Comparison of ENCODE assay signal across 1 cellular context in the genomic region with DNA sequence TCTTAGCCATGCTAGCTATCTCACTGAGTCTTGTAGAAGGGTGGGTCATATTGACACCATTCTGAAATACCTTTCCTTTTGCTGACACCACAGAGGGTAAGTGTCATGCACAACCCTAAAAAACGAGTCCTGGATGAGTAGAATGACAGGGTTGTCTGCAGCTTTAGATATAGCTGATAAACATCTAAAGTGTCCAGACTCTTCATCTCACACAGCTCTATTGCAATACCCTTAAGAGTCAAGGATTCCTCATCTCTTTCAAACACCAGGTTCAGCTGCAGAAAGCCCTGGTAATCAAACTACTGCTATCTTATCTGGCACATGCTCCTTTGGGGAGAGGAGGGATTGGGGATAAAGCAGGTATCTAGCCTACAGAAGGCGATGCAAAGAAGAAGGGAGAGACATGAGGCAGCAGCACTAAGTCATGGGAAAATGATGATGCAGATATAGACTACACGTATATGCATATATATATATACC.
A peak's percentile ranks its signal among the peaks of the same experiment; 100 is the strongest.
TF ChIP-seq lines count a peak whose summit lies in the region.

No MANE protein-coding gene starts in this region.

TF ChIP-seq in K562, 482 proteins besides CTCF, POLR2A, EP300 and RAD21 (continued from another document and continues in another):
- TF ChIP-seq, protein P1, sequence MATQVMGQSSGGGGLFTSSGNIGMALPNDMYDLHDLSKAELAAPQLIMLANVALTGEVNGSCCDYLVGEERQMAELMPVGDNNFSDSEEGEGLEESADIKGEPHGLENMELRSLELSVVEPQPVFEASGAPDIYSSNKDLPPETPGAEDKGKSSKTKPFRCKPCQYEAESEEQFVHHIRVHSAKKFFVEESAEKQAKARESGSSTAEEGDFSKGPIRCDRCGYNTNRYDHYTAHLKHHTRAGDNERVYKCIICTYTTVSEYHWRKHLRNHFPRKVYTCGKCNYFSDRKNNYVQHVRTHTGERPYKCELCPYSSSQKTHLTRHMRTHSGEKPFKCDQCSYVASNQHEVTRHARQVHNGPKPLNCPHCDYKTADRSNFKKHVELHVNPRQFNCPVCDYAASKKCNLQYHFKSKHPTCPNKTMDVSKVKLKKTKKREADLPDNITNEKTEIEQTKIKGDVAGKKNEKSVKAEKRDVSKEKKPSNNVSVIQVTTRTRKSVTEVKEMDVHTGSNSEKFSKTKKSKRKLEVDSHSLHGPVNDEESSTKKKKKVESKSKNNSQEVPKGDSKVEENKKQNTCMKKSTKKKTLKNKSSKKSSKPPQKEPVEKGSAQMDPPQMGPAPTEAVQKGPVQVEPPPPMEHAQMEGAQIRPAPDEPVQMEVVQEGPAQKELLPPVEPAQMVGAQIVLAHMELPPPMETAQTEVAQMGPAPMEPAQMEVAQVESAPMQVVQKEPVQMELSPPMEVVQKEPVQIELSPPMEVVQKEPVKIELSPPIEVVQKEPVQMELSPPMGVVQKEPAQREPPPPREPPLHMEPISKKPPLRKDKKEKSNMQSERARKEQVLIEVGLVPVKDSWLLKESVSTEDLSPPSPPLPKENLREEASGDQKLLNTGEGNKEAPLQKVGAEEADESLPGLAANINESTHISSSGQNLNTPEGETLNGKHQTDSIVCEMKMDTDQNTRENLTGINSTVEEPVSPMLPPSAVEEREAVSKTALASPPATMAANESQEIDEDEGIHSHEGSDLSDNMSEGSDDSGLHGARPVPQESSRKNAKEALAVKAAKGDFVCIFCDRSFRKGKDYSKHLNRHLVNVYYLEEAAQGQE (CRISPR knock-in tag; IDR thresholded peaks at IDR 0.05; ENCODE audit: low read depth): no peak
- TF ChIP-seq, protein P2, sequence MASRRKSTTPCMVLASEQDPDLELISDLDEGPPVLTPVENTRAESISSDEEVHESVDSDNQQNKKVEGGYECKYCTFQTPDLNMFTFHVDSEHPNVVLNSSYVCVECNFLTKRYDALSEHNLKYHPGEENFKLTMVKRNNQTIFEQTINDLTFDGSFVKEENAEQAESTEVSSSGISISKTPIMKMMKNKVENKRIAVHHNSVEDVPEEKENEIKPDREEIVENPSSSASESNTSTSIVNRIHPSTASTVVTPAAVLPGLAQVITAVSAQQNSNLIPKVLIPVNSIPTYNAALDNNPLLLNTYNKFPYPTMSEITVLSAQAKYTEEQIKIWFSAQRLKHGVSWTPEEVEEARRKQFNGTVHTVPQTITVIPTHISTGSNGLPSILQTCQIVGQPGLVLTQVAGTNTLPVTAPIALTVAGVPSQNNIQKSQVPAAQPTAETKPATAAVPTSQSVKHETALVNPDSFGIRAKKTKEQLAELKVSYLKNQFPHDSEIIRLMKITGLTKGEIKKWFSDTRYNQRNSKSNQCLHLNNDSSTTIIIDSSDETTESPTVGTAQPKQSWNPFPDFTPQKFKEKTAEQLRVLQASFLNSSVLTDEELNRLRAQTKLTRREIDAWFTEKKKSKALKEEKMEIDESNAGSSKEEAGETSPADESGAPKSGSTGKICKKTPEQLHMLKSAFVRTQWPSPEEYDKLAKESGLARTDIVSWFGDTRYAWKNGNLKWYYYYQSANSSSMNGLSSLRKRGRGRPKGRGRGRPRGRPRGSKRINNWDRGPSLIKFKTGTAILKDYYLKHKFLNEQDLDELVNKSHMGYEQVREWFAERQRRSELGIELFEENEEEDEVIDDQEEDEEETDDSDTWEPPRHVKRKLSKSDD (conservative IDR thresholded peaks at IDR 0.05; ENCODE audit: low read length): no peak
- TF ChIP-seq, protein P3, sequence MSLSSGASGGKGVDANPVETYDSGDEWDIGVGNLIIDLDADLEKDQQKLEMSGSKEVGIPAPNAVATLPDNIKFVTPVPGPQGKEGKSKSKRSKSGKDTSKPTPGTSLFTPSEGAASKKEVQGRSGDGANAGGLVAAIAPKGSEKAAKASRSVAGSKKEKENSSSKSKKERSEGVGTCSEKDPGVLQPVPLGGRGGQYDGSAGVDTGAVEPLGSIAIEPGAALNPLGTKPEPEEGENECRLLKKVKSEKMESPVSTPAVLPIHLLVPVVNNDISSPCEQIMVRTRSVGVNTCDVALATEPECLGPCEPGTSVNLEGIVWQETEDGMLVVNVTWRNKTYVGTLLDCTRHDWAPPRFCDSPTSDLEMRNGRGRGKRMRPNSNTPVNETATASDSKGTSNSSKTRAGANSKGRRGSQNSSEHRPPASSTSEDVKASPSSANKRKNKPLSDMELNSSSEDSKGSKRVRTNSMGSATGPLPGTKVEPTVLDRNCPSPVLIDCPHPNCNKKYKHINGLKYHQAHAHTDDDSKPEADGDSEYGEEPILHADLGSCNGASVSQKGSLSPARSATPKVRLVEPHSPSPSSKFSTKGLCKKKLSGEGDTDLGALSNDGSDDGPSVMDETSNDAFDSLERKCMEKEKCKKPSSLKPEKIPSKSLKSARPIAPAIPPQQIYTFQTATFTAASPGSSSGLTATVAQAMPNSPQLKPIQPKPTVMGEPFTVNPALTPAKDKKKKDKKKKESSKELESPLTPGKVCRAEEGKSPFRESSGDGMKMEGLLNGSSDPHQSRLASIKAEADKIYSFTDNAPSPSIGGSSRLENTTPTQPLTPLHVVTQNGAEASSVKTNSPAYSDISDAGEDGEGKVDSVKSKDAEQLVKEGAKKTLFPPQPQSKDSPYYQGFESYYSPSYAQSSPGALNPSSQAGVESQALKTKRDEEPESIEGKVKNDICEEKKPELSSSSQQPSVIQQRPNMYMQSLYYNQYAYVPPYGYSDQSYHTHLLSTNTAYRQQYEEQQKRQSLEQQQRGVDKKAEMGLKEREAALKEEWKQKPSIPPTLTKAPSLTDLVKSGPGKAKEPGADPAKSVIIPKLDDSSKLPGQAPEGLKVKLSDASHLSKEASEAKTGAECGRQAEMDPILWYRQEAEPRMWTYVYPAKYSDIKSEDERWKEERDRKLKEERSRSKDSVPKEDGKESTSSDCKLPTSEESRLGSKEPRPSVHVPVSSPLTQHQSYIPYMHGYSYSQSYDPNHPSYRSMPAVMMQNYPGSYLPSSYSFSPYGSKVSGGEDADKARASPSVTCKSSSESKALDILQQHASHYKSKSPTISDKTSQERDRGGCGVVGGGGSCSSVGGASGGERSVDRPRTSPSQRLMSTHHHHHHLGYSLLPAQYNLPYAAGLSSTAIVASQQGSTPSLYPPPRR (CRISPR knock-in tag; IDR thresholded peaks at IDR 0.05; ENCODE audit: borderline replicate concordance): no peak
- TF ChIP-seq SOX6 (IDR thresholded peaks at IDR 0.05) (peak; percentile 97), KHSRP (IDR thresholded peaks at IDR 0.05) (peak; percentile 86), OTX1 (CRISPR knock-in tag; IDR thresholded peaks at IDR 0.05) (peak; percentile 81), SMARCC2 (IDR thresholded peaks at IDR 0.05; ENCODE audit: low read depth) (peak; percentile 96), MAFG (tag; conservative IDR thresholded peaks at IDR 0.05) (peak; percentile 80), ZNF140 (CRISPR knock-in tag; IDR thresholded peaks at IDR 0.05) (no peak)
- TF ChIP-seq, protein P4, sequence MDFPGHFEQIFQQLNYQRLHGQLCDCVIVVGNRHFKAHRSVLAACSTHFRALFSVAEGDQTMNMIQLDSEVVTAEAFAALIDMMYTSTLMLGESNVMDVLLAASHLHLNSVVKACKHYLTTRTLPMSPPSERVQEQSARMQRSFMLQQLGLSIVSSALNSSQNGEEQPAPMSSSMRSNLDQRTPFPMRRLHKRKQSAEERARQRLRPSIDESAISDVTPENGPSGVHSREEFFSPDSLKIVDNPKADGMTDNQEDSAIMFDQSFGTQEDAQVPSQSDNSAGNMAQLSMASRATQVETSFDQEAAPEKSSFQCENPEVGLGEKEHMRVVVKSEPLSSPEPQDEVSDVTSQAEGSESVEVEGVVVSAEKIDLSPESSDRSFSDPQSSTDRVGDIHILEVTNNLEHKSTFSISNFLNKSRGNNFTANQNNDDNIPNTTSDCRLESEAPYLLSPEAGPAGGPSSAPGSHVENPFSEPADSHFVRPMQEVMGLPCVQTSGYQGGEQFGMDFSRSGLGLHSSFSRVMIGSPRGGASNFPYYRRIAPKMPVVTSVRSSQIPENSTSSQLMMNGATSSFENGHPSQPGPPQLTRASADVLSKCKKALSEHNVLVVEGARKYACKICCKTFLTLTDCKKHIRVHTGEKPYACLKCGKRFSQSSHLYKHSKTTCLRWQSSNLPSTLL (IDR thresholded peaks at IDR 0.05): no peak
- TF ChIP-seq, protein P5, sequence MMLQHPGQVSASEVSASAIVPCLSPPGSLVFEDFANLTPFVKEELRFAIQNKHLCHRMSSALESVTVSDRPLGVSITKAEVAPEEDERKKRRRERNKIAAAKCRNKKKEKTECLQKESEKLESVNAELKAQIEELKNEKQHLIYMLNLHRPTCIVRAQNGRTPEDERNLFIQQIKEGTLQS (IDR thresholded peaks at IDR 0.05): peak; percentile 69; the same call in 1 of the 2 replicates
- TF ChIP-seq, protein P5 (CRISPR knock-in tag; conservative IDR thresholded peaks at IDR 0.05): no peak
- TF ChIP-seq, protein P6, sequence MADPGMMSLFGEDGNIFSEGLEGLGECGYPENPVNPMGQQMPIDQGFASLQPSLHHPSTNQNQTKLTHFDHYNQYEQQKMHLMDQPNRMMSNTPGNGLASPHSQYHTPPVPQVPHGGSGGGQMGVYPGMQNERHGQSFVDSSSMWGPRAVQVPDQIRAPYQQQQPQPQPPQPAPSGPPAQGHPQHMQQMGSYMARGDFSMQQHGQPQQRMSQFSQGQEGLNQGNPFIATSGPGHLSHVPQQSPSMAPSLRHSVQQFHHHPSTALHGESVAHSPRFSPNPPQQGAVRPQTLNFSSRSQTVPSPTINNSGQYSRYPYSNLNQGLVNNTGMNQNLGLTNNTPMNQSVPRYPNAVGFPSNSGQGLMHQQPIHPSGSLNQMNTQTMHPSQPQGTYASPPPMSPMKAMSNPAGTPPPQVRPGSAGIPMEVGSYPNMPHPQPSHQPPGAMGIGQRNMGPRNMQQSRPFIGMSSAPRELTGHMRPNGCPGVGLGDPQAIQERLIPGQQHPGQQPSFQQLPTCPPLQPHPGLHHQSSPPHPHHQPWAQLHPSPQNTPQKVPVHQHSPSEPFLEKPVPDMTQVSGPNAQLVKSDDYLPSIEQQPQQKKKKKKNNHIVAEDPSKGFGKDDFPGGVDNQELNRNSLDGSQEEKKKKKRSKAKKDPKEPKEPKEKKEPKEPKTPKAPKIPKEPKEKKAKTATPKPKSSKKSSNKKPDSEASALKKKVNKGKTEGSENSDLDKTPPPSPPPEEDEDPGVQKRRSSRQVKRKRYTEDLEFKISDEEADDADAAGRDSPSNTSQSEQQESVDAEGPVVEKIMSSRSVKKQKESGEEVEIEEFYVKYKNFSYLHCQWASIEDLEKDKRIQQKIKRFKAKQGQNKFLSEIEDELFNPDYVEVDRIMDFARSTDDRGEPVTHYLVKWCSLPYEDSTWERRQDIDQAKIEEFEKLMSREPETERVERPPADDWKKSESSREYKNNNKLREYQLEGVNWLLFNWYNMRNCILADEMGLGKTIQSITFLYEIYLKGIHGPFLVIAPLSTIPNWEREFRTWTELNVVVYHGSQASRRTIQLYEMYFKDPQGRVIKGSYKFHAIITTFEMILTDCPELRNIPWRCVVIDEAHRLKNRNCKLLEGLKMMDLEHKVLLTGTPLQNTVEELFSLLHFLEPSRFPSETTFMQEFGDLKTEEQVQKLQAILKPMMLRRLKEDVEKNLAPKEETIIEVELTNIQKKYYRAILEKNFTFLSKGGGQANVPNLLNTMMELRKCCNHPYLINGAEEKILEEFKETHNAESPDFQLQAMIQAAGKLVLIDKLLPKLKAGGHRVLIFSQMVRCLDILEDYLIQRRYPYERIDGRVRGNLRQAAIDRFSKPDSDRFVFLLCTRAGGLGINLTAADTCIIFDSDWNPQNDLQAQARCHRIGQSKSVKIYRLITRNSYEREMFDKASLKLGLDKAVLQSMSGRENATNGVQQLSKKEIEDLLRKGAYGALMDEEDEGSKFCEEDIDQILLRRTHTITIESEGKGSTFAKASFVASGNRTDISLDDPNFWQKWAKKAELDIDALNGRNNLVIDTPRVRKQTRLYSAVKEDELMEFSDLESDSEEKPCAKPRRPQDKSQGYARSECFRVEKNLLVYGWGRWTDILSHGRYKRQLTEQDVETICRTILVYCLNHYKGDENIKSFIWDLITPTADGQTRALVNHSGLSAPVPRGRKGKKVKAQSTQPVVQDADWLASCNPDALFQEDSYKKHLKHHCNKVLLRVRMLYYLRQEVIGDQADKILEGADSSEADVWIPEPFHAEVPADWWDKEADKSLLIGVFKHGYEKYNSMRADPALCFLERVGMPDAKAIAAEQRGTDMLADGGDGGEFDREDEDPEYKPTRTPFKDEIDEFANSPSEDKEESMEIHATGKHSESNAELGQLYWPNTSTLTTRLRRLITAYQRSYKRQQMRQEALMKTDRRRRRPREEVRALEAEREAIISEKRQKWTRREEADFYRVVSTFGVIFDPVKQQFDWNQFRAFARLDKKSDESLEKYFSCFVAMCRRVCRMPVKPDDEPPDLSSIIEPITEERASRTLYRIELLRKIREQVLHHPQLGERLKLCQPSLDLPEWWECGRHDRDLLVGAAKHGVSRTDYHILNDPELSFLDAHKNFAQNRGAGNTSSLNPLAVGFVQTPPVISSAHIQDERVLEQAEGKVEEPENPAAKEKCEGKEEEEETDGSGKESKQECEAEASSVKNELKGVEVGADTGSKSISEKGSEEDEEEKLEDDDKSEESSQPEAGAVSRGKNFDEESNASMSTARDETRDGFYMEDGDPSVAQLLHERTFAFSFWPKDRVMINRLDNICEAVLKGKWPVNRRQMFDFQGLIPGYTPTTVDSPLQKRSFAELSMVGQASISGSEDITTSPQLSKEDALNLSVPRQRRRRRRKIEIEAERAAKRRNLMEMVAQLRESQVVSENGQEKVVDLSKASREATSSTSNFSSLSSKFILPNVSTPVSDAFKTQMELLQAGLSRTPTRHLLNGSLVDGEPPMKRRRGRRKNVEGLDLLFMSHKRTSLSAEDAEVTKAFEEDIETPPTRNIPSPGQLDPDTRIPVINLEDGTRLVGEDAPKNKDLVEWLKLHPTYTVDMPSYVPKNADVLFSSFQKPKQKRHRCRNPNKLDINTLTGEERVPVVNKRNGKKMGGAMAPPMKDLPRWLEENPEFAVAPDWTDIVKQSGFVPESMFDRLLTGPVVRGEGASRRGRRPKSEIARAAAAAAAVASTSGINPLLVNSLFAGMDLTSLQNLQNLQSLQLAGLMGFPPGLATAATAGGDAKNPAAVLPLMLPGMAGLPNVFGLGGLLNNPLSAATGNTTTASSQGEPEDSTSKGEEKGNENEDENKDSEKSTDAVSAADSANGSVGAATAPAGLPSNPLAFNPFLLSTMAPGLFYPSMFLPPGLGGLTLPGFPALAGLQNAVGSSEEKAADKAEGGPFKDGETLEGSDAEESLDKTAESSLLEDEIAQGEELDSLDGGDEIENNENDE (IDR thresholded peaks at IDR 0.05; ENCODE audit: low read depth, low read length): no peak
